18 cellular contexts compared by ENCODE assay signal in the genomic region with DNA sequence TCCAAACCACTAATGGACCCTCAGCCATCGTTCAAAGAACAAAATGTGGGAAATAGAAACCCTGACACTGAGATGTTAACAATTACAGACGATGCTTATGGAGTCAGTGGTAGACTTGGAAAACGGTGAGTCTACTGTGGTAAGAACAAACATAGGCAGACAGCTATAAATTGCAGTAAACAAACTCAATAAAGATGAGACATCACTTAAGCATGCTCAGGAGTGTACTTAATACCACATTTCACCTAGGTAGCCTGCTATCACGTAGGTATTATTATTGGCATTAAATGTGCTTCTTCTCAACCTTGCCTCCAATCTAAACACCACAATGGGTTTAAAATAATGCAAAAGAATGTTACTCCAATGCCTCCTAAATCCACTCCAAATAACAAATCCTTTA. TPM values are rescaled to one million over a fixed set of nuclear protein-coding genes. Genes with fewer than 3 reads are reported as not detected.
DNase-seq lines count a peak whose midpoint lies in the region; ATAC-seq, FAIRE-seq and TF ChIP-seq lines count a peak whose summit lies in the region.
"Had no signal": no experiment of that assay in that cellular context is flagged by ENCODE, and none has a peak within 500 bp of the region (broad histone marks: within the 10 kb centered on the region; RNA-seq: fewer than 3 reads in every experiment).

No MANE protein-coding gene starts in this region.

- H3K4me3 Mint-ChIP-seq in stimulated activated naive CD8-positive, alpha-beta T cell treated with anti-CD3 and anti-CD28 coated beads, Interleukin-15, amount 100 ng/mL, for 72 hours: peak overlapping the region; percentile 58 to 69

- ATAC-seq in HepG2 (no peak), right lobe of liver (no peak), PC-3 (peak; percentile 52)
- no peak for ATAC-seq in stimulated activated naive CD8-positive, alpha-beta T cell treated with anti-CD3 and anti-CD28 coated beads, Interleukin-15, amount 100 ng/mL, for 72 hours
- ATAC-seq: effector memory CD8-positive, alpha-beta T cell; left colon; WTC11 had no signal

- H3K9me3 ChIP-seq in HepG2 (ENCODE audit: low read length) (no peaks in the 10 kb centered on the region), right lobe of liver (no peaks in the 10 kb centered on the region), PC-3 (ENCODE audit: low read length) (no peaks in the 10 kb centered on the region)

- peak overlapping the region; percentile 83 for H3K4me2 ChIP-seq in HepG2 (ENCODE audit: low read depth, low read length)
- H3K4me2 ChIP-seq in PC-3 (ENCODE audit: low read length): peak overlapping the region; percentile 90

- no peak for FAIRE-seq in HepG2 (lab: Jason Lieb, UNC)

- peak overlapping the region in 1 of 2 donors; percentile 66 for H3K27ac Mint-ChIP-seq in stimulated activated naive CD8-positive, alpha-beta T cell treated with anti-CD3 and anti-CD28 coated beads, Interleukin-15, amount 100 ng/mL, for 72 hours
- H3K27ac Mint-ChIP-seq: effector memory CD8-positive, alpha-beta T cell; HFFc6; WTC11 had no signal

- H3K27ac ChIP-seq in HepG2 (ENCODE audit: extremely low read length, insufficient read depth, low read length) (no peak overlapping the region), right lobe of liver (no peak overlapping the region), PC-3 (ENCODE audit: low read length) (peak overlapping the region; percentile 73)
- H3K27ac ChIP-seq: parathyroid adenoma had no signal

- no peak for TF ChIP-seq RAD21 in HepG2 (CRISPR knock-in tag; IDR thresholded peaks at IDR 0.05)

- in situ Hi-C loops in HepG2 (cut with HindIII; ENCODE audit: extremely low pct_ligation_motif_present, low pct_unique_long_range_greater_than_20kb): no loop called here

- POLR2A ChIA-PET in HepG2 (lab: Yijun Ruan, JAX): no interaction called here
- POLR2A ChIA-PET in PC-3 (lab: Charles Lee; ENCODE audit: unreplicated experiment): interaction anchor here (0.7 kb wide), 1 partner anchor 12 kb away, joined by 5 read pairs; no protein-coding TSS in a partner anchor

- peaks cover 31% of the 10 kb centered on the region for H3K4me1 Mint-ChIP-seq in stimulated activated naive CD8-positive, alpha-beta T cell treated with anti-CD3 and anti-CD28 coated beads, Interleukin-15, amount 100 ng/mL, for 72 hours

- H3K27me3 Mint-ChIP-seq in stimulated activated naive CD8-positive, alpha-beta T cell treated with anti-CD3 and anti-CD28 coated beads, Interleukin-15, amount 100 ng/mL, for 72 hours: peaks cover 93% of the 10 kb centered on the region

- H4K20me1 ChIP-seq in HepG2 (ENCODE audit: insufficient read depth, low read length) (no peaks in the 10 kb centered on the region), PC-3 (ENCODE audit: low read length) (peaks cover 49% of the 10 kb centered on the region)

- H3K9me3 Mint-ChIP-seq in stimulated activated naive CD8-positive, alpha-beta T cell treated with anti-CD3 and anti-CD28 coated beads, Interleukin-15, amount 100 ng/mL, for 72 hours: peaks cover 0 to 3% of the 10 kb centered on the region in 2 donors
- H3K9me3 Mint-ChIP-seq: effector memory CD8-positive, alpha-beta T cell; HFFc6; WTC11 had no signal

- WGBS in HepG2 (ENCODE audit: low lambda C conversion rate): 73% methylated on average over 4 of the region's 4 CpGs
- WGBS in right lobe of liver (ENCODE audit: insufficient coverage, low coverage, low lambda C conversion rate, missing lambda C conversion rate): 55% methylated on average over 4 of the region's 4 CpGs

- TF ChIP-seq CTCF in HepG2 (CRISPR knock-in tag; IDR thresholded peaks at IDR 0.05) (no peak), right lobe of liver (IDR thresholded peaks at IDR 0.05) (no peak), PC-3 (conservative IDR thresholded peaks at IDR 0.05; ENCODE audit: low read depth, low read length) (no peak), epithelial cell of esophagus (IDR thresholded peaks at IDR 0.05; ENCODE audit: insufficient read depth, low read depth, low read length, missing control alignments) (no peak)

- H3K9me2 ChIP-seq in PC-3 (replicated peaks; ENCODE audit: low read length): no peaks in the 10 kb centered on the region

- CTCF ChIA-PET in HepG2 (lab: Yijun Ruan, JAX; ENCODE audit: low intra/inter-chr PET ratio, low total read pairs): no interaction called here
- CTCF ChIA-PET in PC-3 (lab: Charles Lee): interaction anchor here (0.5 to 0.7 kb wide), 2 partner anchors 10 to 61 kb away, joined by 3 to 4 read pairs; no protein-coding TSS in a partner anchor

- no TSS peak for BruUV-seq in HepG2 (replicated peaks; lab: Mats Ljungman, UMichigan)
- BruUV-seq in PC-3 (replicated peaks; lab: Mats Ljungman, UMichigan): no TSS peak

- H3K4me1 ChIP-seq in HepG2 (ENCODE audit: insufficient read depth, low read length) (peaks cover 75% of the 10 kb centered on the region), right lobe of liver (peaks cover 0 to 16% (median 0%) of the 10 kb centered on the region in 4 donors), PC-3 (ENCODE audit: insufficient read depth, low read length) (peaks cover 42% of the 10 kb centered on the region)
- H3K4me1 ChIP-seq: parathyroid adenoma had no signal

- 0 out of 5 replicates have a peak, but pooled peaks cover 0 to 2% of the 10 kb centered on the region in 2 experiments for H3K36me3 ChIP-seq in HepG2 (replicated peaks in 1 of 2; ENCODE audit: control insufficient read depth in 1 of 2, insufficient read depth in 2 of 2, low read length in 2 of 2)
- H3K36me3 ChIP-seq in right lobe of liver: no peaks in the 10 kb centered on the region
- H3K36me3 ChIP-seq in PC-3 (ENCODE audit: low read depth, low read length): peaks cover 9% of the 10 kb centered on the region; the same call in 1 of the 2 replicates

- H3K79me2 ChIP-seq in HepG2 (ENCODE audit: insufficient read depth, low read length) (peaks cover 63% of the 10 kb centered on the region), PC-3 (ENCODE audit: low read length) (peaks cover 86% of the 10 kb centered on the region)
- H3K79me2 ChIP-seq: parathyroid adenoma had no signal

- H3K4me3 ChIP-seq in HepG2 (replicated peaks in 1 of 3; ENCODE audit: insufficient read depth in 1 of 3, low read depth in 2 of 3, low read length in 3 of 3) (peak overlapping the region in 1 of 3 experiments; percentile 0; a peak in 1 of 6 replicates), right lobe of liver (no peak overlapping the region), PC-3 (ENCODE audit: low read length) (peak overlapping the region; percentile 63), epithelial cell of esophagus (ENCODE audit: low read length) (no peak overlapping the region)

- H3K9ac ChIP-seq in HepG2 (ENCODE audit: insufficient read depth, low read depth, low read length) (no peak overlapping the region), PC-3 (ENCODE audit: low read length) (peak overlapping the region; percentile 18; the same call in 1 of the 2 replicates)
- H3K9ac ChIP-seq: parathyroid adenoma had no signal

- DNase-seq in HepG2 (ENCODE audit: low spot score): no peak
- DNase-seq in right lobe of liver: no peak
- DNase-seq in PC-3: peak; percentile 97
- DNase-seq in epithelial cell of esophagus (ENCODE audit: low read depth): peak; percentile 74
- no peak for DNase-seq in stimulated activated naive CD8-positive, alpha-beta T cell treated with anti-CD3 and anti-CD28 coated beads, Interleukin-15, amount 100 ng/mL, for 72 hours
- no peak for DNase-seq in mucosa of gallbladder (ENCODE audit: low spot score)
- no peak for DNase-seq in NCI-H774 (lab: John Stamatoyannopoulos, UW)
- no peak for DNase-seq in stimulated activated CD4-positive, alpha-beta T cell treated with anti-CD3 and anti-CD28 coated beads, Interleukin-4, amount 100 ng/mL, for 4 hours
- DNase-seq: cerebellar nuclear complex; DMS 273 treated with DMSO at 0.1 percent for 48 hours; effector memory CD8-positive, alpha-beta T cell; HFFc6; left colon; NCI-H1930; NCI-H82; trophoblast cell had no signal

- TF ChIP-seq EP300 in HepG2 (IDR thresholded peaks at IDR 0.05; ENCODE audit: low read depth in 2 of 2, low read length in 2 of 2): no peak
- TF ChIP-seq EP300 in HepG2 (CRISPR knock-in tag; IDR thresholded peaks at IDR 0.05; ENCODE audit: borderline replicate concordance): no peak

- no peaks in the 10 kb centered on the region for H3F3A ChIP-seq in PC-3 (ENCODE audit: low read length, unreplicated experiment)

- H3K27me3 ChIP-seq in HepG2 (ENCODE audit: control insufficient read depth in 1 of 2, insufficient read depth in 2 of 2, low read length in 2 of 2) (no peaks in the 10 kb centered on the region; a peak in 1 of 5 replicates), right lobe of liver (peaks cover 0 to 18% of the 10 kb centered on the region in 2 donors), PC-3 (ENCODE audit: low read length) (no peaks in the 10 kb centered on the region)

- intact Hi-C loops in HepG2 (cut with micrococcal nuclease; ENCODE audit: unreplicated experiment): no loop called here
- intact Hi-C loops in right lobe of liver (cut with DNase I): no loop called here
- intact Hi-C loops in PC-3 (cut with micrococcal nuclease): loop anchor here (1.0 to 2.0 kb wide), 3 partner anchors 9 to 102 kb away; no protein-coding TSS in a partner anchor

- H2AFZ ChIP-seq in HepG2 (ENCODE audit: low read length): no peak overlapping the region
- no peak overlapping the region for H2AFZ ChIP-seq in PC-3 (ENCODE audit: low read length)
- H2AFZ ChIP-seq: parathyroid adenoma had no signal

- TF ChIP-seq POLR2A in HepG2 (IDR thresholded peaks at IDR 0.05; ENCODE audit: insufficient read depth in 1 of 2, low read depth in 2 of 2, low read length in 2 of 2) (no peak), right lobe of liver (IDR thresholded peaks at IDR 0.05) (no peak)

RNA-seq across cellular contexts. Expression of gene OSBPL10, which starts 2.5 kb away (rescaled TPM):
- 10.3 and 10.4 TPM in 2 replicates for total RNA-seq in HepG2 (2016; rRNA removed; fragmentation: Illumina TruSeq; extraction: Trizol)
- 15.7 and 16.3 TPM in 2 replicates for total RNA-seq in HepG2 (2016; cell fraction: cytosol; rRNA removed; fragmentation: Illumina TruSeq; extraction: Trizol; ENCODE audit: low read depth)
- 9.3 and 10.1 TPM in 2 replicates for total RNA-seq in HepG2 (2016; cell fraction: insoluble cytoplasmic fraction; rRNA removed; fragmentation: Illumina TruSeq; extraction: Trizol)
- total RNA-seq in HepG2 (2016; cell fraction: membrane; rRNA removed; fragmentation: Illumina TruSeq; extraction: Trizol): 10.0 and 10.5 TPM in 2 replicates
- 13.6 and 13.9 TPM in 2 replicates for total RNA-seq in HepG2 (2016; cell fraction: nucleus; rRNA removed; fragmentation: Illumina TruSeq; extraction: Trizol)
- 19.5 and 28.6 TPM in 2 replicates for polyA plus RNA-seq in HepG2 (2011; rRNA removed)
- 15.3 and 24.4 TPM in 2 replicates for polyA plus RNA-seq in HepG2 (2011; cell fraction: cytosol; rRNA removed)
- polyA plus RNA-seq in HepG2 (2011; cell fraction: nucleus; rRNA removed): 25.7 and 37.4 TPM in 2 replicates
- polyA plus RNA-seq in HepG2 (2012): 15.1 and 15.2 TPM in 2 replicates
- polyA plus RNA-seq in HepG2 (2016; cell fraction: cytosol; fragmentation: Illumina TruSeq; extraction: Trizol; ENCODE audit: low read depth): 3.0 and 3.8 TPM in 2 replicates
- 9.7 and 12.3 TPM in 2 replicates for polyA plus RNA-seq in HepG2 (2016; cell fraction: insoluble cytoplasmic fraction; fragmentation: Illumina TruSeq; extraction: Trizol; ENCODE audit: low read depth)
- 5.5 and 5.6 TPM in 2 replicates for polyA plus RNA-seq in HepG2 (2016; cell fraction: membrane; fragmentation: Illumina TruSeq; extraction: Trizol; ENCODE audit: low read depth)
- 8.8 and 10.8 TPM in 2 replicates for polyA plus RNA-seq in HepG2 (2016; cell fraction: nucleus; fragmentation: Illumina TruSeq; extraction: Trizol; ENCODE audit: insufficient read depth, low read depth)
- 52.4 and 58.7 TPM in 2 replicates for polyA minus RNA-seq in HepG2 (2011; rRNA and poly(A)+ RNA removed; ENCODE audit: low replicate concordance)
- 23.8 and 35.0 TPM in 2 replicates for polyA minus RNA-seq in HepG2 (2011; cell fraction: cytosol; rRNA and poly(A)+ RNA removed)
- polyA minus RNA-seq in HepG2 (2011; cell fraction: nucleus; rRNA and poly(A)+ RNA removed): 44.6 and 59.5 TPM in 2 replicates
- 10 to 100 TPM in 1 of 6 experiments, 1 to 10 TPM in 5; 2.2 to 13.0 (median 3.7) TPM for total RNA-seq in right lobe of liver
- 34.6 and 48.0 TPM in 2 replicates for total RNA-seq in PC-3 (2014; rRNA removed)
- total RNA-seq in mucosa of gallbladder: 70.6 TPM

RNA-seq across cellular contexts. Expression of gene ZNF860, which starts 3.0 kb away (rescaled TPM):
- total RNA-seq in HepG2 (2016; rRNA removed; fragmentation: Illumina TruSeq; extraction: Trizol): 0.55 and 0.66 TPM in 2 replicates
- total RNA-seq in HepG2 (2016; cell fraction: cytosol; rRNA removed; fragmentation: Illumina TruSeq; extraction: Trizol; ENCODE audit: low read depth): not detected in 2 replicates
- total RNA-seq in HepG2 (2016; cell fraction: insoluble cytoplasmic fraction; rRNA removed; fragmentation: Illumina TruSeq; extraction: Trizol): 0.54 TPM in 2 replicates
- total RNA-seq in HepG2 (2016; cell fraction: membrane; rRNA removed; fragmentation: Illumina TruSeq; extraction: Trizol): 0.28 and 0.53 TPM in 2 replicates
- total RNA-seq in HepG2 (2016; cell fraction: nucleus; rRNA removed; fragmentation: Illumina TruSeq; extraction: Trizol): 0.63 and 1.2 TPM in 2 replicates
- 0.51 and 0.73 TPM in 2 replicates for polyA plus RNA-seq in HepG2 (2011; rRNA removed)
- polyA plus RNA-seq in HepG2 (2011; cell fraction: cytosol; rRNA removed): 0.31 and 0.36 TPM in 2 replicates
- 0.37 and 0.59 TPM in 2 replicates for polyA plus RNA-seq in HepG2 (2011; cell fraction: nucleus; rRNA removed)
- 0.23 and 0.52 TPM in 2 replicates for polyA plus RNA-seq in HepG2 (2012)
- not detected in 2 replicates for polyA plus RNA-seq in HepG2 (2016; cell fraction: cytosol; fragmentation: Illumina TruSeq; extraction: Trizol; ENCODE audit: low read depth)
- 0.76 and 0.84 TPM in 2 replicates for polyA plus RNA-seq in HepG2 (2016; cell fraction: insoluble cytoplasmic fraction; fragmentation: Illumina TruSeq; extraction: Trizol; ENCODE audit: low read depth)
- 0.13 and 0.15 TPM in 2 replicates for polyA plus RNA-seq in HepG2 (2016; cell fraction: membrane; fragmentation: Illumina TruSeq; extraction: Trizol; ENCODE audit: low read depth)
- polyA plus RNA-seq in HepG2 (2016; cell fraction: nucleus; fragmentation: Illumina TruSeq; extraction: Trizol; ENCODE audit: insufficient read depth, low read depth): 0.71 and 1.2 TPM in 2 replicates
- 2.4 and 7.7 TPM in 2 replicates for polyA minus RNA-seq in HepG2 (2011; rRNA and poly(A)+ RNA removed; ENCODE audit: low replicate concordance)
- polyA minus RNA-seq in HepG2 (2011; cell fraction: cytosol; rRNA and poly(A)+ RNA removed): 0.53 TPM in 1 of 2 replicates, not detected in the other
- polyA minus RNA-seq in HepG2 (2011; cell fraction: nucleus; rRNA and poly(A)+ RNA removed): 2.4 and 3.1 TPM in 2 replicates
- total RNA-seq in right lobe of liver: under 1 TPM in 5 of 6 experiments, not detected in 1; 0.06 to 0.39 (median 0.13) TPM
- 7.9 and 10.5 TPM in 2 replicates for total RNA-seq in PC-3 (2014; rRNA removed)
- 1.8 TPM for total RNA-seq in mucosa of gallbladder

Comparison
In these comparisons a context has a peak if more than half of its experiments do, and no peak if none do; other contexts are left out.
1. DNase-seq: peak in PC-3 (single experiment) and epithelial cell of esophagus (single experiment); none in HepG2 (single experiment), right lobe of liver (0 of 3), stimulated activated naive CD8-positive, alpha-beta T cell treated with anti-CD3 and anti-CD28 coated beads, Interleukin-15, amount 100 ng/mL, for 72 hours (0 of 2), mucosa of gallbladder (single experiment), NCI-H774 (single experiment) and stimulated activated CD4-positive, alpha-beta T cell treated with anti-CD3 and anti-CD28 coated beads, Interleukin-4, amount 100 ng/mL, for 4 hours (0 of 2).